In genomic region chr6:105992315-105992961, GRCh38 we compare ENCODE assay signal across 1 cellular context.
A peak's percentile ranks its signal among the peaks of the same experiment; 100 is the strongest.
TF ChIP-seq lines count a peak whose summit lies in the region.

No MANE protein-coding gene starts in this region.

TF ChIP-seq in HepG2, 621 proteins besides CTCF, POLR2A, EP300 and RAD21 (continued from another document and continues in another):
- TF ChIP-seq GMEB2 (CRISPR knock-in tag; IDR thresholded peaks at IDR 0.05; ENCODE audit: low read depth): no peak
- TF ChIP-seq, protein P1, sequence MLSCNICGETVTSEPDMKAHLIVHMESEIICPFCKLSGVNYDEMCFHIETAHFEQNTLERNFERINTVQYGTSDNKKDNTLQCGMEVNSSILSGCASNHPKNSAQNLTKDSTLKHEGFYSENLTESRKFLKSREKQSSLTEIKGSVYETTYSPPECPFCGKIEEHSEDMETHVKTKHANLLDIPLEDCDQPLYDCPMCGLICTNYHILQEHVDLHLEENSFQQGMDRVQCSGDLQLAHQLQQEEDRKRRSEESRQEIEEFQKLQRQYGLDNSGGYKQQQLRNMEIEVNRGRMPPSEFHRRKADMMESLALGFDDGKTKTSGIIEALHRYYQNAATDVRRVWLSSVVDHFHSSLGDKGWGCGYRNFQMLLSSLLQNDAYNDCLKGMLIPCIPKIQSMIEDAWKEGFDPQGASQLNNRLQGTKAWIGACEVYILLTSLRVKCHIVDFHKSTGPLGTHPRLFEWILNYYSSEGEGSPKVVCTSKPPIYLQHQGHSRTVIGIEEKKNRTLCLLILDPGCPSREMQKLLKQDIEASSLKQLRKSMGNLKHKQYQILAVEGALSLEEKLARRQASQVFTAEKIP (CRISPR knock-in tag; IDR thresholded peaks at IDR 0.05; ENCODE audit: borderline replicate concordance): no peak
- TF ChIP-seq CEBPG (CRISPR knock-in tag; IDR thresholded peaks at IDR 0.05): no peak
- TF ChIP-seq SP4 (CRISPR knock-in tag; IDR thresholded peaks at IDR 0.05): no peak
- no peak for TF ChIP-seq AGO2 (optimal IDR thresholded peaks at IDR 0.05; ENCODE audit: low read depth, low read length)
- TF ChIP-seq NPAS2 (CRISPR knock-in tag; IDR thresholded peaks at IDR 0.05; ENCODE audit: borderline replicate concordance): no peak
- no peak for TF ChIP-seq MAFF (IDR thresholded peaks at IDR 0.05; ENCODE audit: low read depth, low read length)
- TF ChIP-seq ZNF704 (CRISPR knock-in tag; IDR thresholded peaks at IDR 0.05; ENCODE audit: borderline replicate concordance): 0 out of 2 replicates have a peak, but pooled peaks have one; percentile 36
- no peak for TF ChIP-seq REL (CRISPR knock-in tag; conservative IDR thresholded peaks at IDR 0.05)
- peak; percentile 68; the same call in 1 of the 2 replicates for TF ChIP-seq ZNF607 (CRISPR knock-in tag; IDR thresholded peaks at IDR 0.05; ENCODE audit: borderline replicate concordance)
- no peak for TF ChIP-seq ZNF256 (CRISPR knock-in tag; conservative IDR thresholded peaks at IDR 0.05)
- TF ChIP-seq ZNF121 (CRISPR knock-in tag; IDR thresholded peaks at IDR 0.05): no peak
- TF ChIP-seq ISX (CRISPR knock-in tag; conservative IDR thresholded peaks at IDR 0.05): no peak
- no peak for TF ChIP-seq ZNF20 (CRISPR knock-in tag; IDR thresholded peaks at IDR 0.05)
- TF ChIP-seq, protein P2, sequence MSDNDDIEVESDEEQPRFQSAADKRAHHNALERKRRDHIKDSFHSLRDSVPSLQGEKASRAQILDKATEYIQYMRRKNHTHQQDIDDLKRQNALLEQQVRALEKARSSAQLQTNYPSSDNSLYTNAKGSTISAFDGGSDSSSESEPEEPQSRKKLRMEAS (IDR thresholded peaks at IDR 0.05): peak; percentile 78
- no peak for TF ChIP-seq ZNF737 (CRISPR knock-in tag; IDR thresholded peaks at IDR 0.05; ENCODE audit: borderline replicate concordance)
- peak; percentile 84; the same call in 1 of the 2 replicates for TF ChIP-seq SETDB1 (CRISPR knock-in tag; IDR thresholded peaks at IDR 0.05; ENCODE audit: borderline replicate concordance)
- no peak for TF ChIP-seq AKAP8 (CRISPR knock-in tag; IDR thresholded peaks at IDR 0.05)
- TF ChIP-seq HNF4G (IDR thresholded peaks at IDR 0.05; ENCODE audit: borderline replicate concordance, low read depth, low read length): no peak
- TF ChIP-seq HNF4G (CRISPR knock-in tag; IDR thresholded peaks at IDR 0.05; ENCODE audit: borderline replicate concordance, low read depth): no peak
- TF ChIP-seq, protein P3, sequence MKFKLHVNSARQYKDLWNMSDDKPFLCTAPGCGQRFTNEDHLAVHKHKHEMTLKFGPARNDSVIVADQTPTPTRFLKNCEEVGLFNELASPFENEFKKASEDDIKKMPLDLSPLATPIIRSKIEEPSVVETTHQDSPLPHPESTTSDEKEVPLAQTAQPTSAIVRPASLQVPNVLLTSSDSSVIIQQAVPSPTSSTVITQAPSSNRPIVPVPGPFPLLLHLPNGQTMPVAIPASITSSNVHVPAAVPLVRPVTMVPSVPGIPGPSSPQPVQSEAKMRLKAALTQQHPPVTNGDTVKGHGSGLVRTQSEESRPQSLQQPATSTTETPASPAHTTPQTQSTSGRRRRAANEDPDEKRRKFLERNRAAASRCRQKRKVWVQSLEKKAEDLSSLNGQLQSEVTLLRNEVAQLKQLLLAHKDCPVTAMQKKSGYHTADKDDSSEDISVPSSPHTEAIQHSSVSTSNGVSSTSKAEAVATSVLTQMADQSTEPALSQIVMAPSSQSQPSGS (CRISPR knock-in tag; IDR thresholded peaks at IDR 0.05): no peak
- peak; percentile 98 for TF ChIP-seq IRF2 (CRISPR knock-in tag; IDR thresholded peaks at IDR 0.05)
- TF ChIP-seq FIP1L1 (IDR thresholded peaks at IDR 0.05; ENCODE audit: borderline replicate concordance, insufficient read depth, low read depth, low read length): no peak
- no peak for TF ChIP-seq ZNF460 (CRISPR knock-in tag; IDR thresholded peaks at IDR 0.05; ENCODE audit: borderline replicate concordance)
- no peak for TF ChIP-seq YEATS4 (CRISPR knock-in tag; IDR thresholded peaks at IDR 0.05; ENCODE audit: borderline replicate concordance)
- TF ChIP-seq THAP9 (CRISPR knock-in tag; IDR thresholded peaks at IDR 0.05; ENCODE audit: borderline replicate concordance): no peak
- no peak for TF ChIP-seq ZKSCAN1 (IDR thresholded peaks at IDR 0.05; ENCODE audit: low read length)
- no peak for TF ChIP-seq SNRNP70 (IDR thresholded peaks at IDR 0.05; ENCODE audit: low read depth, low read length)
- TF ChIP-seq, protein P4, sequence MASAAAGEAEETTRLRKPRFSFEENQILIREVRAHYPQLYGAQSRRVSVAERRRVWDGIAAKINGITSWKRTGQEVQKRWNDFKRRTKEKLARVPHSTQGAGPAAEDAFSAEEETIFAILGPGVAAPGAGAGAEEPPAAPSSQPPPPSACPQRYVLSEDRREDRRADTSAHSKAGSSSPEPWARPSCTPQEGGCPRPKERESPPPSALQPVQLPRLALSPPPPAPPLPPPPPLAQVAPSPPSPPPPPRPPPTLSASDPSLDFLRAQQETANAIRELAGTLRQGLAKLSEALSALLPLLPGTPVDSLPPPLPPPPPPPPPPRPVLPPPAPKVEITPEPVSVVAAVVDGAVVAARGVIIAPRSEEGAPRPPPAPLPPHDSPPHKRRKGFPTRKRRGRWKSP (CRISPR knock-in tag; IDR thresholded peaks at IDR 0.05): peak; percentile 54; the same call in 1 of the 2 replicates
- no peak for TF ChIP-seq ZNF275 (CRISPR knock-in tag; IDR thresholded peaks at IDR 0.05; ENCODE audit: borderline replicate concordance)
- TF ChIP-seq KAT2B (IDR thresholded peaks at IDR 0.05; ENCODE audit: borderline replicate concordance, low read depth, low read length): no peak
- no peak for TF ChIP-seq SALL2 (CRISPR knock-in tag; IDR thresholded peaks at IDR 0.05)
- TF ChIP-seq FUBP1 (CRISPR knock-in tag; IDR thresholded peaks at IDR 0.05; ENCODE audit: borderline replicate concordance): no peak
- TF ChIP-seq ATF7 (IDR thresholded peaks at IDR 0.05): no peak
- TF ChIP-seq ATF7 (CRISPR knock-in tag; IDR thresholded peaks at IDR 0.05): no peak
- no peak for TF ChIP-seq TBX3 (IDR thresholded peaks at IDR 0.05; ENCODE audit: borderline replicate concordance)
- no peak for TF ChIP-seq MXD1 (CRISPR knock-in tag; IDR thresholded peaks at IDR 0.05)
- TF ChIP-seq MXD3 (CRISPR knock-in tag; IDR thresholded peaks at IDR 0.05): peak; percentile 52
- peak; percentile 87 for TF ChIP-seq ZNF18 (CRISPR knock-in tag; IDR thresholded peaks at IDR 0.05; ENCODE audit: insufficient replicate concordance)
- TF ChIP-seq EEA1 (CRISPR knock-in tag; IDR thresholded peaks at IDR 0.05; ENCODE audit: borderline replicate concordance): no peak
- no peak; the same call in 1 of the 2 replicates for TF ChIP-seq BHLHE40 (IDR thresholded peaks at IDR 0.05; ENCODE audit: low read length)
- TF ChIP-seq ZNF746 (CRISPR knock-in tag; IDR thresholded peaks at IDR 0.05): 0 out of 2 replicates have a peak, but pooled peaks have one; percentile 37
- TF ChIP-seq ZC3H4 (CRISPR knock-in tag; IDR thresholded peaks at IDR 0.05; ENCODE audit: borderline replicate concordance): no peak
- no peak for TF ChIP-seq THYN1 (CRISPR knock-in tag; IDR thresholded peaks at IDR 0.05; ENCODE audit: borderline replicate concordance, low read depth)
- no peak for TF ChIP-seq ZNF614 (CRISPR knock-in tag; IDR thresholded peaks at IDR 0.05; ENCODE audit: borderline replicate concordance)
- TF ChIP-seq MBNL3 (CRISPR knock-in tag; conservative IDR thresholded peaks at IDR 0.05): no peak
